ENCODE assay signal across 18 cellular contexts in genomic region chr17:21199856-21200255, GRCh38. TPM values are rescaled to one million over a fixed set of nuclear protein-coding genes. Genes with fewer than 3 reads are reported as not detected.
A peak's percentile ranks its signal among the peaks of the same experiment; 100 is the strongest.
DNase-seq lines count a peak whose midpoint lies in the region; ATAC-seq and TF ChIP-seq lines count a peak whose summit lies in the region.
"Had no signal": no experiment of that assay in that cellular context is flagged by ENCODE, and none has a peak within 500 bp of the region (broad histone marks: within the 10 kb centered on the region; RNA-seq: fewer than 3 reads in every experiment).

No MANE protein-coding gene starts in this region.

- intact Hi-C loops in activated CD4-positive, alpha-beta T cell treated with anti-CD3 and anti-CD28 coated beads for 36 hours (cut with DNase I, micrococcal nuclease) = no loop called here

- CTCF ChIA-PET in activated CD4-positive, alpha-beta T cell treated with anti-CD3 and anti-CD28 coated beads for 36 hours (lab: Charles Lee) = no interaction called here

- POLR2A ChIA-PET in activated CD4-positive, alpha-beta T cell treated with anti-CD3 and anti-CD28 coated beads for 36 hours (lab: Charles Lee) = no interaction called here

- peaks cover 15% of the 10 kb centered on the region for H3K9me3 Mint-ChIP-seq in glutamatergic neuron (ENCODE audit: unreplicated experiment)
- H3K9me3 Mint-ChIP-seq in osteocyte (ENCODE audit: unreplicated experiment) = no peaks in the 10 kb centered on the region
- H3K9me3 Mint-ChIP-seq in activated CD4-positive, alpha-beta T cell treated with anti-CD3 and anti-CD28 coated beads for 36 hours (ENCODE audit: low read depth) = no peaks in the 10 kb centered on the region
- H3K9me3 Mint-ChIP-seq: activated CD4-positive, alpha-beta memory T cell treated with anti-CD3 and anti-CD28 coated beads, Interleukin-2, amount 10 ng/mL, durations not matched to agents 7 days and 5 days; activated naive CD4-positive, alpha-beta T cell treated with anti-CD3 and anti-CD28 coated beads, Interleukin-2, amount 10 ng/mL, durations not matched to agents 7 days and 5 days had no signal

- H3K36me3 Mint-ChIP-seq in glutamatergic neuron (ENCODE audit: unreplicated experiment) (peaks cover 17% of the 10 kb centered on the region), osteocyte (ENCODE audit: unreplicated experiment) (peaks cover 18% of the 10 kb centered on the region)
- H3K36me3 Mint-ChIP-seq in activated CD4-positive, alpha-beta T cell treated with anti-CD3 and anti-CD28 coated beads for 36 hours (ENCODE audit: low read depth) = peaks cover 25% of the 10 kb centered on the region

- H3K4me1 Mint-ChIP-seq in glutamatergic neuron (ENCODE audit: low read depth, unreplicated experiment) (peaks cover 34% of the 10 kb centered on the region), osteocyte (ENCODE audit: unreplicated experiment) (peaks cover 14% of the 10 kb centered on the region)
- H3K4me1 Mint-ChIP-seq in activated CD4-positive, alpha-beta T cell treated with anti-CD3 and anti-CD28 coated beads for 36 hours = peaks cover 14% of the 10 kb centered on the region
- H3K4me1 Mint-ChIP-seq: activated naive CD4-positive, alpha-beta T cell treated with anti-CD3 and anti-CD28 coated beads, Interleukin-2, amount 10 ng/mL, durations not matched to agents 7 days and 5 days had no signal

- no peak for TF ChIP-seq CTCF in GM12865 (IDR thresholded peaks at IDR 0.05; ENCODE audit: insufficient read depth, low read depth, low read length, missing control alignments)
- TF ChIP-seq CTCF in glutamatergic neuron (IDR thresholded peaks at IDR 0.05; ENCODE audit: partially characterized antibody, unreplicated experiment) = no peak
- TF ChIP-seq CTCF in osteocyte (IDR thresholded peaks at IDR 0.05) = no peak

- no peak overlapping the region for H3K4me3 Mint-ChIP-seq in glutamatergic neuron (ENCODE audit: unreplicated experiment)
- H3K4me3 Mint-ChIP-seq in osteocyte (ENCODE audit: unreplicated experiment) = no peak overlapping the region
- H3K4me3 Mint-ChIP-seq in activated CD4-positive, alpha-beta T cell treated with anti-CD3 and anti-CD28 coated beads for 36 hours = no peak overlapping the region
- H3K4me3 Mint-ChIP-seq: activated CD4-positive, alpha-beta memory T cell treated with anti-CD3 and anti-CD28 coated beads, Interleukin-2, amount 10 ng/mL, durations not matched to agents 7 days and 5 days; activated naive CD4-positive, alpha-beta T cell treated with anti-CD3 and anti-CD28 coated beads, Interleukin-2, amount 10 ng/mL, durations not matched to agents 7 days and 5 days had no signal

- ATAC-seq in GM19328 (IDR thresholded peaks at IDR 0.05; ENCODE audit: unreplicated experiment) = no peak
- no peak for ATAC-seq in activated CD4-positive, alpha-beta T cell treated with anti-CD3 and anti-CD28 coated beads for 36 hours

- no peak overlapping the region for H3K4me3 ChIP-seq in GM12865 (ENCODE audit: low read depth, low read length)
- H3K4me3 ChIP-seq in HUES64 (ENCODE audit: low read length) = peak overlapping the region; percentile 4; the same call in 1 of the 2 replicates
- H3K4me3 ChIP-seq: ascending aorta, stomach had no signal

- peak overlapping the region; percentile 49 for H3K9ac ChIP-seq in HUES64 (ENCODE audit: low read depth, low read length)

- DNase-seq in GM12865 (ENCODE audit: low read depth) = peak; percentile 28
- peak; percentile 66 for DNase-seq in glutamatergic neuron
- no peak for DNase-seq in osteocyte (ENCODE audit: extremely low spot score, unreplicated experiment)
- DNase-seq in NAMALWA (ENCODE audit: low spot score) = no peak
- no peak for DNase-seq in HT-29 (ENCODE audit: low spot score)
- no peak for DNase-seq in activated CD4-positive, alpha-beta T cell treated with anti-CD3 and anti-CD28 coated beads for 36 hours
- DNase-seq: activated CD4-positive, alpha-beta memory T cell treated with anti-CD3 and anti-CD28 coated beads, Interleukin-2, amount 10 ng/mL, durations not matched to agents 7 days and 5 days; activated naive CD4-positive, alpha-beta T cell treated with anti-CD3 and anti-CD28 coated beads, Interleukin-2, amount 10 ng/mL, durations not matched to agents 7 days and 5 days; activated T-cell treated with anti-CD3 and anti-CD28 coated beads, Interleukin-2, amount 50 U/mL, for 1 hour; GOT3; KG1; kidney glomerular epithelial cell; midbrain; NCI-H2081 treated with DMSO at 0.1 percent for 48 hours; stomach had no signal

- H3K27ac Mint-ChIP-seq in glutamatergic neuron (ENCODE audit: unreplicated experiment) (no peak overlapping the region), osteocyte (ENCODE audit: unreplicated experiment) (peak overlapping the region; percentile 9)
- no peak overlapping the region for H3K27ac Mint-ChIP-seq in activated CD4-positive, alpha-beta T cell treated with anti-CD3 and anti-CD28 coated beads for 36 hours
- H3K27ac Mint-ChIP-seq: activated CD4-positive, alpha-beta memory T cell treated with anti-CD3 and anti-CD28 coated beads, Interleukin-2, amount 10 ng/mL, durations not matched to agents 7 days and 5 days; activated naive CD4-positive, alpha-beta T cell treated with anti-CD3 and anti-CD28 coated beads, Interleukin-2, amount 10 ng/mL, durations not matched to agents 7 days and 5 days had no signal

- peaks cover 11% of the 10 kb centered on the region for H3K27me3 Mint-ChIP-seq in glutamatergic neuron (ENCODE audit: unreplicated experiment)
- no peaks in the 10 kb centered on the region for H3K27me3 Mint-ChIP-seq in osteocyte (ENCODE audit: unreplicated experiment)
- H3K27me3 Mint-ChIP-seq in activated CD4-positive, alpha-beta T cell treated with anti-CD3 and anti-CD28 coated beads for 36 hours = no peaks in the 10 kb centered on the region
- H3K27me3 Mint-ChIP-seq: activated CD4-positive, alpha-beta memory T cell treated with anti-CD3 and anti-CD28 coated beads, Interleukin-2, amount 10 ng/mL, durations not matched to agents 7 days and 5 days; activated naive CD4-positive, alpha-beta T cell treated with anti-CD3 and anti-CD28 coated beads, Interleukin-2, amount 10 ng/mL, durations not matched to agents 7 days and 5 days had no signal

- peaks cover 34% of the 10 kb centered on the region for H3K36me3 ChIP-seq in HUES64 (ENCODE audit: insufficient read depth, low read length)

- 21% methylated on average over 10 of the region's 10 CpGs for WGBS in HUES64

- H3K27me3 ChIP-seq in HUES64 (ENCODE audit: insufficient read depth, low read length) = no peaks in the 10 kb centered on the region
- H3K27me3 ChIP-seq: ascending aorta, stomach had no signal

- H3K27ac ChIP-seq in HUES64 (ENCODE audit: low read depth, low read length) = peak overlapping the region; percentile 95
- H3K27ac ChIP-seq: ascending aorta, stomach had no signal

- H3K9me3 ChIP-seq in HUES64 (ENCODE audit: insufficient read depth, low read depth, low read length) = no peaks in the 10 kb centered on the region
- H3K9me3 ChIP-seq: ascending aorta, stomach had no signal

- H3K4me1 ChIP-seq in HUES64 (ENCODE audit: insufficient read depth, low read length) = peaks cover 30% of the 10 kb centered on the region

RNA-seq across cellular contexts. Expression of gene TMEM11, which starts 14.1 kb away (rescaled TPM):
- 32.2 TPM for polyA plus RNA-seq in HUES64 (2013, experiment 1 of 2)
- polyA plus RNA-seq in HUES64 (2013, experiment 2 of 2) = 30.5 TPM
- 26.0 TPM for total RNA-seq in glutamatergic neuron (ENCODE audit: unreplicated experiment)
- 20.4 and 21.5 TPM in 2 replicates for total RNA-seq in osteocyte
- 34.1 and 36.5 TPM in 2 replicates for total RNA-seq in HT-29 (2014; rRNA removed; shearing (Covaris generic))
- 10 to 100 TPM; 28.9 to 40.4 TPM for total RNA-seq in activated CD4-positive, alpha-beta T cell treated with anti-CD3 and anti-CD28 coated beads for 36 hours

RNA-seq across cellular contexts. Expression of gene NATD1, which starts 53.4 kb away (rescaled TPM):
- polyA plus RNA-seq in HUES64 (2013, experiment 1 of 2) = 7.9 TPM
- polyA plus RNA-seq in HUES64 (2013, experiment 2 of 2) = 8.5 TPM
- total RNA-seq in glutamatergic neuron (ENCODE audit: unreplicated experiment) (45.9 TPM), osteocyte (18.5 and 18.8 TPM in 2 replicates)
- total RNA-seq in HT-29 (2014; rRNA removed; shearing (Covaris generic)) = 0.97 and 1.1 TPM in 2 replicates
- total RNA-seq in activated CD4-positive, alpha-beta T cell treated with anti-CD3 and anti-CD28 coated beads for 36 hours = 1 to 10 TPM; 1.5 to 1.7 TPM

Comparison
In these comparisons a context has a peak if more than half of its experiments do, and no peak if none do; other contexts are left out.
1. DNase-seq: peak in GM12865 (single experiment) and glutamatergic neuron (single experiment); none in osteocyte (single experiment), NAMALWA (single experiment), HT-29 (single experiment) and activated CD4-positive, alpha-beta T cell treated with anti-CD3 and anti-CD28 coated beads for 36 hours (single experiment).